In the genomic region with DNA sequence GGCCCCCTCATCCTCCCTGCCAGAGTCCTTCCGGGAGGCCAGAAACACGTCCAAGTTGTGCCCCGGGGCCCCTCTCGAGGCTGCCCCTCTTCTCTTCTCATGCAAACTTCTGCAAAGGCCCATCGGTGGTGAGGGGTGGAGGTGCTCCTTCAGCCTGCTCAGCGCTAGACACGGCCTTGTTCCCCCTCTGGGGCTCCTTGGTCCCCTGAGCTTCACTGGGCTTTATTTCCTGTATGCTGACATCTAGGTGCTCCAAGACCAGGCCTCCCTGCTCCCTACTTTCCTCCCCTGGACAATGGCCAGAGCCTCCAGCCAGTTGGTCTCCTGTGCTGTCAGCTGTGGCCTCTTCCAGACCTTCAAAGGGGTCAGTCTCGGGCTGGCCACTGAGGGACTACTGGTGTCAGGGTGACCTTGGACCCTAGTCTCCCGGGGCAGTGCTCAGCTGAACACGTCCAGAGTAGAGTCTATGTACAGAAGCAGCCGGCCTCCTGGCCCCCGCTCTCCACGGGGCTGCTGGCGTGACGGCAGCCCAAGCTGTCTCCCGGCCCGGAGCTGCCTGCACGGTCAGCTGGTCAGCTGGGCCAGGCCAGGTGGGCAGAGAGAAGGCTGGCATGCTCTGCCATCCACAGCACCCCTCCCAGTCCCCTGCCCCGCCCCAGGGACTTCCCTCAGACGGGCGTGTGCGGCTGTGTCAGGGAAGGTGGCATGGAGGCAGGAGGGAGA, we compare ENCODE assay signal across 1 cellular context.
A peak's percentile ranks its signal among the peaks of the same experiment; 100 is the strongest.
TF ChIP-seq lines count a peak whose summit lies in the region.

No MANE protein-coding gene starts in this region.

TF ChIP-seq in HepG2, 621 proteins besides CTCF, POLR2A, EP300 and RAD21 (continued from another document and continues in another):
- TF ChIP-seq, protein P1, sequence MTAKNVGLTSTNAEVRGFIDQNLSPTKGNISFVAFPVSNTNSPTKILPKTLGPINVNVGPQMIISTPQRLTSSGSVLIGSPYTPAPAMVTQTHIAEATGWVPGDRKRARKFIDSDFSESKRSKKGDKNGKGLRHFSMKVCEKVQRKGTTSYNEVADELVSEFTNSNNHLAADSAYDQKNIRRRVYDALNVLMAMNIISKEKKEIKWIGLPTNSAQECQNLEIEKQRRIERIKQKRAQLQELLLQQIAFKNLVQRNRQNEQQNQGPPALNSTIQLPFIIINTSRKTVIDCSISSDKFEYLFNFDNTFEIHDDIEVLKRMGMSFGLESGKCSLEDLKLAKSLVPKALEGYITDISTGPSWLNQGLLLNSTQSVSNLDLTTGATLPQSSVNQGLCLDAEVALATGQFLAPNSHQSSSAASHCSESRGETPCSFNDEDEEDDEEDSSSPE (CRISPR knock-in tag; IDR thresholded peaks at IDR 0.05), result no peak; the same call in 1 of the 2 replicates
- TF ChIP-seq TCF7 (IDR thresholded peaks at IDR 0.05; ENCODE audit: low read depth), result peak; percentile 73; the same call in 1 of the 2 replicates
- TF ChIP-seq, protein P2, sequence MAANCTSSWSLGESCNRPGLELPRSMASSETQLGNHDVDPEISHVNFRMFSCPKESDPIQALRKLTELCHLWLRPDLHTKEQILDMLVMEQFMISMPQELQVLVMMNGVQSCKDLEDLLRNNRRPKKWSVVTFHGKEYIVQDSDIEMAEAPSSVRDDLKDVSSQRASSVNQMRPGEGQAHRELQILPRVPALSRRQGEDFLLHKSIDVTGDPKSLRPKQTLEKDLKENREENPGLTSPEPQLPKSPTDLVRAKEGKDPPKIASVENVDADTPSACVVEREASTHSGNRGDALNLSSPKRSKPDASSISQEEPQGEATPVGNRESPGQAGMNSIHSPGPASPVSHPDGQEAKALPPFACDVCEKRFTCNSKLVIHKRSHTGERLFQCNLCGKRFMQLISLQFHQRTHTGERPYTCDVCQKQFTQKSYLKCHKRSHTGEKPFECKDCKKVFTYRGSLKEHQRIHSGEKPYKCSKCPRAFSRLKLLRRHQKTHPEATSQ (CRISPR knock-in tag; IDR thresholded peaks at IDR 0.05; ENCODE audit: borderline replicate concordance), result no peak
- no peak for TF ChIP-seq SMAD1 (CRISPR knock-in tag; IDR thresholded peaks at IDR 0.05; ENCODE audit: borderline replicate concordance, low read depth)
- no peak for TF ChIP-seq ZNF160 (CRISPR knock-in tag; IDR thresholded peaks at IDR 0.05)
- TF ChIP-seq ZNF431 (CRISPR knock-in tag; IDR thresholded peaks at IDR 0.05; ENCODE audit: borderline replicate concordance, low read depth), result no peak
- TF ChIP-seq GPN1 (CRISPR knock-in tag; IDR thresholded peaks at IDR 0.05; ENCODE audit: borderline replicate concordance), result no peak
- TF ChIP-seq SIX4 (CRISPR knock-in tag; IDR thresholded peaks at IDR 0.05), result no peak
- TF ChIP-seq, protein P3, sequence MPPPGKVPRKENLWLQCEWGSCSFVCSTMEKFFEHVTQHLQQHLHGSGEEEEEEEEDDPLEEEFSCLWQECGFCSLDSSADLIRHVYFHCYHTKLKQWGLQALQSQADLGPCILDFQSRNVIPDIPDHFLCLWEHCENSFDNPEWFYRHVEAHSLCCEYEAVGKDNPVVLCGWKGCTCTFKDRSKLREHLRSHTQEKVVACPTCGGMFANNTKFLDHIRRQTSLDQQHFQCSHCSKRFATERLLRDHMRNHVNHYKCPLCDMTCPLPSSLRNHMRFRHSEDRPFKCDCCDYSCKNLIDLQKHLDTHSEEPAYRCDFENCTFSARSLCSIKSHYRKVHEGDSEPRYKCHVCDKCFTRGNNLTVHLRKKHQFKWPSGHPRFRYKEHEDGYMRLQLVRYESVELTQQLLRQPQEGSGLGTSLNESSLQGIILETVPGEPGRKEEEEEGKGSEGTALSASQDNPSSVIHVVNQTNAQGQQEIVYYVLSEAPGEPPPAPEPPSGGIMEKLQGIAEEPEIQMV (CRISPR knock-in tag; IDR thresholded peaks at IDR 0.05; ENCODE audit: low read depth), result 0 out of 2 replicates have a peak, but pooled peaks have one; percentile 62
- peak; percentile 89 for TF ChIP-seq ZMYM3 (CRISPR knock-in tag; IDR thresholded peaks at IDR 0.05)
- TF ChIP-seq ATF1 (CRISPR knock-in tag; IDR thresholded peaks at IDR 0.05), result no peak
- no peak for TF ChIP-seq KLF12 (CRISPR knock-in tag; IDR thresholded peaks at IDR 0.05; ENCODE audit: borderline replicate concordance)
- peak; percentile 54; the same call in 1 of the 2 replicates for TF ChIP-seq ZNF772 (CRISPR knock-in tag; IDR thresholded peaks at IDR 0.05)
- TF ChIP-seq ZNF296 (CRISPR knock-in tag; conservative IDR thresholded peaks at IDR 0.05), result peak; percentile 99
- no peak for TF ChIP-seq FOXA1 (IDR thresholded peaks at IDR 0.05)
- peak; percentile 25; the same call in 1 of the 2 replicates for TF ChIP-seq FOXA1 (CRISPR knock-in tag; IDR thresholded peaks at IDR 0.05)
- TF ChIP-seq ZNF3 (CRISPR knock-in tag; IDR thresholded peaks at IDR 0.05), result no peak
- TF ChIP-seq MYNN (CRISPR knock-in tag; IDR thresholded peaks at IDR 0.05; ENCODE audit: low read depth), result no peak
- no peak for TF ChIP-seq FOXK2 (IDR thresholded peaks at IDR 0.05)
- 0 out of 2 replicates have a peak, but pooled peaks have one; percentile 50 for TF ChIP-seq KDM1A (CRISPR knock-in tag; IDR thresholded peaks at IDR 0.05)
- no peak for TF ChIP-seq KLF9 (CRISPR knock-in tag; IDR thresholded peaks at IDR 0.05; ENCODE audit: low read depth)
- no peak for TF ChIP-seq ASH2L (IDR thresholded peaks at IDR 0.05; ENCODE audit: insufficient read length, low read depth, low read length)
- no peak for TF ChIP-seq CAMTA2 (CRISPR knock-in tag; IDR thresholded peaks at IDR 0.05; ENCODE audit: borderline replicate concordance)
- peak; percentile 99 for TF ChIP-seq TBX2 (CRISPR knock-in tag; IDR thresholded peaks at IDR 0.05; ENCODE audit: borderline replicate concordance)
- peak; percentile 67; the same call in 1 of the 2 replicates for TF ChIP-seq ZNF644 (CRISPR knock-in tag; IDR thresholded peaks at IDR 0.05; ENCODE audit: low read depth)
- TF ChIP-seq CCDC6 (CRISPR knock-in tag; IDR thresholded peaks at IDR 0.05), result no peak
- TF ChIP-seq ZBTB38 (CRISPR knock-in tag; IDR thresholded peaks at IDR 0.05), result peak; percentile 91
- 0 out of 2 replicates have a peak, but pooled peaks have one; percentile 38 for TF ChIP-seq BHLHE40 (IDR thresholded peaks at IDR 0.05; ENCODE audit: low read length)
- no peak for TF ChIP-seq MBNL3 (CRISPR knock-in tag; conservative IDR thresholded peaks at IDR 0.05)
- TF ChIP-seq SNAPC2 (CRISPR knock-in tag; IDR thresholded peaks at IDR 0.05), result peak; percentile 68; the same call in 1 of the 2 replicates
- TF ChIP-seq NR2C2 (CRISPR knock-in tag; IDR thresholded peaks at IDR 0.05; ENCODE audit: borderline replicate concordance), result peak; percentile 88
- TF ChIP-seq, protein P4, sequence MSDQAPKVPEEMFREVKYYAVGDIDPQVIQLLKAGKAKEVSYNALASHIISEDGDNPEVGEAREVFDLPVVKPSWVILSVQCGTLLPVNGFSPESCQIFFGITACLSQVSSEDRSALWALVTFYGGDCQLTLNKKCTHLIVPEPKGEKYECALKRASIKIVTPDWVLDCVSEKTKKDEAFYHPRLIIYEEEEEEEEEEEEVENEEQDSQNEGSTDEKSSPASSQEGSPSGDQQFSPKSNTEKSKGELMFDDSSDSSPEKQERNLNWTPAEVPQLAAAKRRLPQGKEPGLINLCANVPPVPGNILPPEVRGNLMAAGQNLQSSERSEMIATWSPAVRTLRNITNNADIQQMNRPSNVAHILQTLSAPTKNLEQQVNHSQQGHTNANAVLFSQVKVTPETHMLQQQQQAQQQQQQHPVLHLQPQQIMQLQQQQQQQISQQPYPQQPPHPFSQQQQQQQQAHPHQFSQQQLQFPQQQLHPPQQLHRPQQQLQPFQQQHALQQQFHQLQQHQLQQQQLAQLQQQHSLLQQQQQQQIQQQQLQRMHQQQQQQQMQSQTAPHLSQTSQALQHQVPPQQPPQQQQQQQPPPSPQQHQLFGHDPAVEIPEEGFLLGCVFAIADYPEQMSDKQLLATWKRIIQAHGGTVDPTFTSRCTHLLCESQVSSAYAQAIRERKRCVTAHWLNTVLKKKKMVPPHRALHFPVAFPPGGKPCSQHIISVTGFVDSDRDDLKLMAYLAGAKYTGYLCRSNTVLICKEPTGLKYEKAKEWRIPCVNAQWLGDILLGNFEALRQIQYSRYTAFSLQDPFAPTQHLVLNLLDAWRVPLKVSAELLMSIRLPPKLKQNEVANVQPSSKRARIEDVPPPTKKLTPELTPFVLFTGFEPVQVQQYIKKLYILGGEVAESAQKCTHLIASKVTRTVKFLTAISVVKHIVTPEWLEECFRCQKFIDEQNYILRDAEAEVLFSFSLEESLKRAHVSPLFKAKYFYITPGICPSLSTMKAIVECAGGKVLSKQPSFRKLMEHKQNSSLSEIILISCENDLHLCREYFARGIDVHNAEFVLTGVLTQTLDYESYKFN (CRISPR knock-in tag; conservative IDR thresholded peaks at IDR 0.05), result peak; percentile 95
- TF ChIP-seq KDM3A (CRISPR knock-in tag; IDR thresholded peaks at IDR 0.05; ENCODE audit: low read depth), result 0 out of 2 replicates have a peak, but pooled peaks have one; percentile 15
- peak; percentile 91 for TF ChIP-seq GATAD2A (CRISPR knock-in tag; IDR thresholded peaks at IDR 0.05)
- TF ChIP-seq NFRKB (IDR thresholded peaks at IDR 0.05), result no peak
- TF ChIP-seq KAT8 (CRISPR knock-in tag; IDR thresholded peaks at IDR 0.05), result peak; percentile 65; the same call in 1 of the 2 replicates
- no peak for TF ChIP-seq ZNF264 (CRISPR knock-in tag; IDR thresholded peaks at IDR 0.05)
- TF ChIP-seq ISL2 (CRISPR knock-in tag; IDR thresholded peaks at IDR 0.05), result no peak
- TF ChIP-seq MEF2D (CRISPR knock-in tag; IDR thresholded peaks at IDR 0.05), result peak; percentile 84
- TF ChIP-seq NCOA1 (CRISPR knock-in tag; IDR thresholded peaks at IDR 0.05), result peak; percentile 91; the same call in 1 of the 2 replicates
- TF ChIP-seq HCFC1 (IDR thresholded peaks at IDR 0.05; ENCODE audit: low read depth, low read length), result no peak
- TF ChIP-seq ZNF317 (CRISPR knock-in tag; IDR thresholded peaks at IDR 0.05), result peak; percentile 68; the same call in 1 of the 2 replicates
- TF ChIP-seq, protein P5, sequence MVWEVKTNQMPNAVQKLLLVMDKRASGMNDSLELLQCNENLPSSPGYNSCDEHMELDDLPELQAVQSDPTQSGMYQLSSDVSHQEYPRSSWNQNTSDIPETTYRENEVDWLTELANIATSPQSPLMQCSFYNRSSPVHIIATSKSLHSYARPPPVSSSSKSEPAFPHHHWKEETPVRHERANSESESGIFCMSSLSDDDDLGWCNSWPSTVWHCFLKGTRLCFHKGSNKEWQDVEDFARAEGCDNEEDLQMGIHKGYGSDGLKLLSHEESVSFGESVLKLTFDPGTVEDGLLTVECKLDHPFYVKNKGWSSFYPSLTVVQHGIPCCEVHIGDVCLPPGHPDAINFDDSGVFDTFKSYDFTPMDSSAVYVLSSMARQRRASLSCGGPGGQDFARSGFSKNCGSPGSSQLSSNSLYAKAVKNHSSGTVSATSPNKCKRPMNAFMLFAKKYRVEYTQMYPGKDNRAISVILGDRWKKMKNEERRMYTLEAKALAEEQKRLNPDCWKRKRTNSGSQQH (CRISPR knock-in tag; IDR thresholded peaks at IDR 0.05; ENCODE audit: low read depth), result no peak
- TF ChIP-seq ZIK1 (CRISPR knock-in tag; IDR thresholded peaks at IDR 0.05; ENCODE audit: borderline replicate concordance, low read depth), result no peak
- TF ChIP-seq SMARCC2 (IDR thresholded peaks at IDR 0.05), result no peak
- no peak for TF ChIP-seq KMT2B (CRISPR knock-in tag; IDR thresholded peaks at IDR 0.05)
- TF ChIP-seq, protein P6, sequence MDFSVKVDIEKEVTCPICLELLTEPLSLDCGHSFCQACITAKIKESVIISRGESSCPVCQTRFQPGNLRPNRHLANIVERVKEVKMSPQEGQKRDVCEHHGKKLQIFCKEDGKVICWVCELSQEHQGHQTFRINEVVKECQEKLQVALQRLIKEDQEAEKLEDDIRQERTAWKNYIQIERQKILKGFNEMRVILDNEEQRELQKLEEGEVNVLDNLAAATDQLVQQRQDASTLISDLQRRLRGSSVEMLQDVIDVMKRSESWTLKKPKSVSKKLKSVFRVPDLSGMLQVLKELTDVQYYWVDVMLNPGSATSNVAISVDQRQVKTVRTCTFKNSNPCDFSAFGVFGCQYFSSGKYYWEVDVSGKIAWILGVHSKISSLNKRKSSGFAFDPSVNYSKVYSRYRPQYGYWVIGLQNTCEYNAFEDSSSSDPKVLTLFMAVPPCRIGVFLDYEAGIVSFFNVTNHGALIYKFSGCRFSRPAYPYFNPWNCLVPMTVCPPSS (IDR thresholded peaks at IDR 0.05), result no peak
- TF ChIP-seq SIX1 (CRISPR knock-in tag; IDR thresholded peaks at IDR 0.05; ENCODE audit: borderline replicate concordance), result no peak
- TF ChIP-seq ZNF33A (CRISPR knock-in tag; IDR thresholded peaks at IDR 0.05; ENCODE audit: borderline replicate concordance), result no peak
- TF ChIP-seq, protein P7, sequence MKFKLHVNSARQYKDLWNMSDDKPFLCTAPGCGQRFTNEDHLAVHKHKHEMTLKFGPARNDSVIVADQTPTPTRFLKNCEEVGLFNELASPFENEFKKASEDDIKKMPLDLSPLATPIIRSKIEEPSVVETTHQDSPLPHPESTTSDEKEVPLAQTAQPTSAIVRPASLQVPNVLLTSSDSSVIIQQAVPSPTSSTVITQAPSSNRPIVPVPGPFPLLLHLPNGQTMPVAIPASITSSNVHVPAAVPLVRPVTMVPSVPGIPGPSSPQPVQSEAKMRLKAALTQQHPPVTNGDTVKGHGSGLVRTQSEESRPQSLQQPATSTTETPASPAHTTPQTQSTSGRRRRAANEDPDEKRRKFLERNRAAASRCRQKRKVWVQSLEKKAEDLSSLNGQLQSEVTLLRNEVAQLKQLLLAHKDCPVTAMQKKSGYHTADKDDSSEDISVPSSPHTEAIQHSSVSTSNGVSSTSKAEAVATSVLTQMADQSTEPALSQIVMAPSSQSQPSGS (CRISPR knock-in tag; IDR thresholded peaks at IDR 0.05), result peak; percentile 49; the same call in 1 of the 2 replicates
- no peak for TF ChIP-seq DNMT3B (CRISPR knock-in tag; conservative IDR thresholded peaks at IDR 0.05)
- peak; percentile 69 for TF ChIP-seq XRCC5 (optimal IDR thresholded peaks at IDR 0.05; ENCODE audit: low read length)
- TF ChIP-seq AGO1 (IDR thresholded peaks at IDR 0.05; ENCODE audit: low read depth, low read length, poor library complexity, severe bottlenecking), result peak; percentile 6
- TF ChIP-seq, protein P8, sequence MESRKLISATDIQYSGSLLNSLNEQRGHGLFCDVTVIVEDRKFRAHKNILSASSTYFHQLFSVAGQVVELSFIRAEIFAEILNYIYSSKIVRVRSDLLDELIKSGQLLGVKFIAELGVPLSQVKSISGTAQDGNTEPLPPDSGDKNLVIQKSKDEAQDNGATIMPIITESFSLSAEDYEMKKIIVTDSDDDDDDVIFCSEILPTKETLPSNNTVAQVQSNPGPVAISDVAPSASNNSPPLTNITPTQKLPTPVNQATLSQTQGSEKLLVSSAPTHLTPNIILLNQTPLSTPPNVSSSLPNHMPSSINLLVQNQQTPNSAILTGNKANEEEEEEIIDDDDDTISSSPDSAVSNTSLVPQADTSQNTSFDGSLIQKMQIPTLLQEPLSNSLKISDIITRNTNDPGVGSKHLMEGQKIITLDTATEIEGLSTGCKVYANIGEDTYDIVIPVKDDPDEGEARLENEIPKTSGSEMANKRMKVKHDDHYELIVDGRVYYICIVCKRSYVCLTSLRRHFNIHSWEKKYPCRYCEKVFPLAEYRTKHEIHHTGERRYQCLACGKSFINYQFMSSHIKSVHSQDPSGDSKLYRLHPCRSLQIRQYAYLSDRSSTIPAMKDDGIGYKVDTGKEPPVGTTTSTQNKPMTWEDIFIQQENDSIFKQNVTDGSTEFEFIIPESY (CRISPR knock-in tag; IDR thresholded peaks at IDR 0.05), result peak; percentile 68
- TF ChIP-seq TSC22D2 (CRISPR knock-in tag; IDR thresholded peaks at IDR 0.05; ENCODE audit: borderline replicate concordance), result 0 out of 2 replicates have a peak, but pooled peaks have one; percentile 4
- TF ChIP-seq ZNF615 (CRISPR knock-in tag; IDR thresholded peaks at IDR 0.05; ENCODE audit: borderline replicate concordance), result no peak
- TF ChIP-seq ZNF543 (CRISPR knock-in tag; IDR thresholded peaks at IDR 0.05), result peak; percentile 93
- peak; percentile 61 for TF ChIP-seq GABPB1 (CRISPR knock-in tag; IDR thresholded peaks at IDR 0.05)
- TF ChIP-seq KLF11 (CRISPR knock-in tag; IDR thresholded peaks at IDR 0.05), result no peak
